ENCODE assay signal across 26 cellular contexts in genomic region chr6:64945450-64945849, GRCh38.
"Had no signal": no experiment of that assay in that cellular context is flagged by ENCODE, and none has a peak within 500 bp of the region (broad histone marks: within the 10 kb centered on the region; RNA-seq: fewer than 3 reads in every experiment).

No MANE protein-coding gene starts in this region.

- H3K9me3 ChIP-seq: colonic mucosa, esophagus muscularis mucosa, esophagus squamous epithelium, gastrocnemius medialis, gastroesophageal sphincter had no signal

- H3K27me3 ChIP-seq: colonic mucosa, dorsolateral prefrontal cortex, esophagus muscularis mucosa, esophagus squamous epithelium, foreskin keratinocyte, gastrocnemius medialis, gastroesophageal sphincter, heart left ventricle, heart right ventricle had no signal

- H3K4me3 ChIP-seq: colonic mucosa, coronary artery, dorsolateral prefrontal cortex, esophagus muscularis mucosa, esophagus squamous epithelium, gastrocnemius medialis, gastroesophageal sphincter, heart left ventricle, heart right ventricle had no signal

- FAIRE-seq: endometrium, endothelial cell of umbilical vein had no signal

- DNase-seq: colonic mucosa; cortex of kidney; dermis blood vessel endothelial cell; dorsolateral prefrontal cortex; effector CD4-positive, alpha-beta T cell; effector CD8-positive, alpha-beta T cell; effector memory CD4-positive, alpha-beta T cell; effector memory CD8-positive, alpha-beta T cell; endodermal cell; erythroblast; esophagus squamous epithelium; foreskin fibroblast; foreskin keratinocyte; foreskin melanocyte; gastrocnemius medialis; glutamatergic neuron; head of caudate nucleus; heart left ventricle; heart right ventricle had no signal

- H3K27ac ChIP-seq: colonic mucosa, coronary artery, dorsolateral prefrontal cortex, epithelial cell of prostate, esophagus muscularis mucosa, esophagus squamous epithelium, foreskin keratinocyte, gastrocnemius medialis, gastroesophageal sphincter, heart left ventricle, heart right ventricle had no signal

- H3K4me1 ChIP-seq: colonic mucosa, esophagus muscularis mucosa, esophagus squamous epithelium, foreskin keratinocyte, gastrocnemius medialis, gastroesophageal sphincter, heart left ventricle, heart right ventricle had no signal

- ATAC-seq: effector memory CD8-positive, alpha-beta T cell; esophagus mucosa; foreskin keratinocyte; gastrocnemius medialis; gastroesophageal sphincter; heart left ventricle; heart right ventricle had no signal

- H3K36me3 ChIP-seq: colonic mucosa, esophagus muscularis mucosa, esophagus squamous epithelium, gastrocnemius medialis, gastroesophageal sphincter, heart left ventricle, heart right ventricle had no signal
